9 cellular contexts compared by ENCODE assay signal in the genomic region with DNA sequence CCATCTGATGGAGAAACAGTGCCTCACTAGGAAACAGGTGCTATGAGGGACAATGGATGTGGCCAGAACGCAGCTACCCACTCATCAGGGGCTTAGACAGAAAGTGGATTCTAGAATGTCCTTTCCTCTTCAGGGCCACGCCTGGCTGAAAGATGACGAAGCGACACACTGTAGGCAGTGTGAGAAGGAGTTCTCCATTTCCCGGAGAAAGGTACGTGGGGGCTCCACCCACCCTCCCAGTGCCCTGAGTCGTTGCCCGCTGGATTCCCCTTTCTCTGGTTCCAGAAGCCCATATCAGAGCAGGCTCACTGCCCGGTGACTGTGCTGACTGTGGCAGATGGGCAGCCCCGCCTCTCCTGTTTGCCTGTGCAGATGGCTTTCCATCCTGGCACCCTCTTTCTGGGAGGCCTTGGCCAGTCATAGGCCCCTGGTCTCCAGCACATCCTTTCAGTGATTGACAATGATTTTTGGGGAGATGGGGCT. TPM values are rescaled to one million over a fixed set of nuclear protein-coding genes. Genes with fewer than 3 reads are reported as not detected.
DNase-seq lines count a peak whose midpoint lies in the region; ATAC-seq and TF ChIP-seq lines count a peak whose summit lies in the region.
"Had no signal": no experiment of that assay in that cellular context is flagged by ENCODE, and none has a peak within 500 bp of the region (broad histone marks: within the 10 kb centered on the region; RNA-seq: fewer than 3 reads in every experiment).

No MANE protein-coding gene starts in this region.

- peaks cover 9 to 17% of the 10 kb centered on the region in 2 donors for H3K36me3 Mint-ChIP-seq in activated T-cell treated with anti-CD3 and anti-CD28 coated beads, Interleukin-2, amount 50 U/mL, for 72 hours (ENCODE audit: insufficient read depth in 2 of 2)

- TF ChIP-seq POLR2A in adrenal gland (IDR thresholded peaks at IDR 0.05) = no peak
- TF ChIP-seq POLR2A in testis (IDR thresholded peaks at IDR 0.05) = no peak

- H3K9me3 ChIP-seq in adrenal gland (replicated peaks in 1 of 3) (no peaks in the 10 kb centered on the region), testis (no peaks in the 10 kb centered on the region)

- peak overlapping the region in 3 of 5 donors; percentile 21 to 71 (median 56) for H3K27ac ChIP-seq in adrenal gland
- peak overlapping the region; percentile 42 for H3K27ac ChIP-seq in layer of hippocampus (ENCODE audit: low read depth, low read length)
- H3K27ac ChIP-seq in testis = no peak overlapping the region

- ATAC-seq in activated T-cell treated with anti-CD3 and anti-CD28 coated beads, Interleukin-2, amount 50 U/mL, for 72 hours (replicated peaks in 1 of 2) = peak; percentile 0 to 3
- no peak for ATAC-seq in HG02759 (IDR thresholded peaks at IDR 0.05; ENCODE audit: unreplicated experiment)
- no peak for ATAC-seq in GM21576 (IDR thresholded peaks at IDR 0.05; ENCODE audit: unreplicated experiment)
- ATAC-seq in GM21723 (IDR thresholded peaks at IDR 0.05; ENCODE audit: unreplicated experiment) = no peak

- H3K36me3 ChIP-seq in adrenal gland (replicated peaks in 1 of 2) (peaks cover 0 to 78% of the 10 kb centered on the region in 2 donors), testis (ENCODE audit: low read depth, missing control alignments) (no peaks in the 10 kb centered on the region)

- H3K4me3 ChIP-seq in adrenal gland (no peak overlapping the region), testis (no peak overlapping the region)

- no peaks in the 10 kb centered on the region for H3K27me3 Mint-ChIP-seq in activated T-cell treated with anti-CD3 and anti-CD28 coated beads, Interleukin-2, amount 50 U/mL, for 72 hours (ENCODE audit: low read depth)

- H3K4me3 Mint-ChIP-seq in activated T-cell treated with anti-CD3 and anti-CD28 coated beads, Interleukin-2, amount 50 U/mL, for 72 hours = no peak overlapping the region

- DNase-seq in activated T-cell treated with anti-CD3 and anti-CD28 coated beads, Interleukin-2, amount 50 U/mL, for 72 hours = no peak
- no peak for DNase-seq in activated T-cell treated with anti-CD3 and anti-CD28 coated beads, Interleukin-2, amount 50 U/mL, for 1 hour
- DNase-seq in adrenal gland (peak; percentile 66 to 92 (median 86)), testis (peak; percentile 34)
- DNase-seq: NCI-H2107 had no signal

- WGBS in adrenal gland, 4 donors = 49 to 89% (median 53%) methylated on average over 3 to 10 of the region's 10 CpGs
- WGBS in testis, 2 donors = 68 to 77% methylated on average over 9 to 10 of the region's 10 CpGs

- peaks cover 37% of the 10 kb centered on the region for H3K4me1 Mint-ChIP-seq in activated T-cell treated with anti-CD3 and anti-CD28 coated beads, Interleukin-2, amount 50 U/mL, for 72 hours (ENCODE audit: low read depth)

- peaks cover 0 to 23% of the 10 kb centered on the region in 2 donors for H3K4me1 ChIP-seq in adrenal gland (replicated peaks in 1 of 2)
- peaks cover 3% of the 10 kb centered on the region for H3K4me1 ChIP-seq in testis

- H3K27me3 ChIP-seq in adrenal gland (no peaks in the 10 kb centered on the region), layer of hippocampus (ENCODE audit: control insufficient read depth, insufficient read depth, low read length) (no peaks in the 10 kb centered on the region), testis (no peaks in the 10 kb centered on the region)

- no peaks in the 10 kb centered on the region for H3K9me3 Mint-ChIP-seq in activated T-cell treated with anti-CD3 and anti-CD28 coated beads, Interleukin-2, amount 50 U/mL, for 72 hours

- intact Hi-C loops in adrenal gland (cut with DNase I) (loop anchor here in 1 of 2 donors (5.0 kb wide), 1 partner anchor 55 kb away; no protein-coding TSS in a partner anchor), testis (cut with DNase I; ENCODE audit: low total_unique reads) (no loop called here)

- TF ChIP-seq CTCF in adrenal gland (IDR thresholded peaks at IDR 0.05) (no peak), testis (IDR thresholded peaks at IDR 0.05) (no peak)

- H3K27ac Mint-ChIP-seq in activated T-cell treated with anti-CD3 and anti-CD28 coated beads, Interleukin-2, amount 50 U/mL, for 72 hours = peak overlapping the region; percentile 80

RNA-seq across cellular contexts. Expression of gene HNRNPH1, which starts 16.0 kb away (rescaled TPM):
- 100 to 1,000 TPM; 805 to 958 TPM for total RNA-seq in activated T-cell treated with anti-CD3 and anti-CD28 coated beads, Interleukin-2, amount 50 U/mL, for 72 hours
- 100 to 1,000 TPM; 131 to 516 (median 337) TPM for total RNA-seq in adrenal gland
- 100 to 1,000 TPM; 284 to 516 (median 357) TPM for polyA plus RNA-seq in adrenal gland
- total RNA-seq in testis = 100 to 1,000 TPM; 626 to 636 TPM
- polyA plus RNA-seq in testis (ENCODE audit: insufficient read depth, low read depth, low replicate concordance) = 395 TPM

RNA-seq across cellular contexts. Expression of gene RUFY1, which starts 57.1 kb away (rescaled TPM):
- total RNA-seq in activated T-cell treated with anti-CD3 and anti-CD28 coated beads, Interleukin-2, amount 50 U/mL, for 72 hours = 10 to 100 TPM; 32.0 to 37.9 TPM
- total RNA-seq in adrenal gland = 10 to 100 TPM; 43.7 to 70.6 (median 56.7) TPM
- polyA plus RNA-seq in adrenal gland = 10 to 100 TPM; 50.1 to 83.9 (median 59.2) TPM
- total RNA-seq in testis = 10 to 100 TPM; 47.0 to 51.2 TPM
- polyA plus RNA-seq in testis (ENCODE audit: insufficient read depth, low read depth, low replicate concordance) = 28.6 TPM

Comparison
In these comparisons a context has a peak if more than half of its experiments do, and no peak if none do; other contexts are left out.
1. ATAC-seq: peak in activated T-cell treated with anti-CD3 and anti-CD28 coated beads, Interleukin-2, amount 50 U/mL, for 72 hours (2 of 2); none in HG02759 (single experiment), GM21576 (single experiment) and GM21723 (single experiment).
2. DNase-seq: peak in adrenal gland (7 of 7) and testis (single experiment); none in activated T-cell treated with anti-CD3 and anti-CD28 coated beads, Interleukin-2, amount 50 U/mL, for 72 hours (0 of 2) and activated T-cell treated with anti-CD3 and anti-CD28 coated beads, Interleukin-2, amount 50 U/mL, for 1 hour (single experiment).
3. H3K27ac ChIP-seq: peak in adrenal gland (3 of 5) and layer of hippocampus (single experiment); none in testis (0 of 2).